ENCODE assay signal across 9 cellular contexts in the genomic region with DNA sequence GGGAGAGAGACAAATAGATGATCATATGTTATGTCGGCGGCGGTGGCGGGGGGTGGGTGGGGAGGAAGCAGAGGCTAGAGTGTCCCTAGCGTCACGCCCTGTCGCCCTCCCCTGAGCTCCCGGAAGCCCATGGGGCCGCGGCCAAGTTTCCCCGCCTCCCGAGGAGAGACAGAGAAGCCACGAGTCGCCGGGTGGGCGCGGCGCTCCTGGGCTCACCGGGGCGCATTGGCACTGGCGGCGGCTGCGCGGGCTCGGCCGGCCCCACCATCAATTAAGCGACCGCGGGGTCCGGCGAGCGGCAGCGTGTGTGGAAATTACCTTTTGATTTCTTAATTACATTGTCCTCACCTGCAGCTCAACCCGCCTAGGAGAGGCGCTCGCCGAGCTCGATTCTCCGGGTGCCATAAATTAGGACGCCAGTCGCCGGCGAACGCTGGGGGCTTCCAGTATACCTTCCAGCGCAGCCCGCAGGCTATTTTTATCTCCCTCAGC.
DNase-seq lines count a peak whose midpoint lies in the region; ATAC-seq and TF ChIP-seq lines count a peak whose summit lies in the region.
"Had no signal": no experiment of that assay in that cellular context is flagged by ENCODE, and none has a peak within 500 bp of the region (broad histone marks: within the 10 kb centered on the region; RNA-seq: fewer than 3 reads in every experiment).

No MANE protein-coding gene starts in this region.

- 5% methylated on average over 26 of the region's 46 CpGs; no CpG with 5 or more reads in 1 of the 2 donors for WGBS in gastroesophageal sphincter (ENCODE audit: low coverage in 1 of 2), 2 donors

- ATAC-seq in naive thymus-derived CD4-positive, alpha-beta T cell, result no peak
- ATAC-seq in HG03280 (IDR thresholded peaks at IDR 0.05; ENCODE audit: unreplicated experiment), result no peak
- ATAC-seq in gastroesophageal sphincter, result no peak

- TF ChIP-seq POLR2A in gastroesophageal sphincter (IDR thresholded peaks at IDR 0.05), result no peak

- DNase-seq in Daoy (ENCODE audit: low read depth) (peak; percentile 84), M059J (ENCODE audit: low read depth) (peak; percentile 7), UCSD-AML1 (lab: John Stamatoyannopoulos, UW; ENCODE audit: unreplicated experiment) (peak; percentile 64), cerebellum (ENCODE audit: low spot score) (no peak)
- no peak for DNase-seq in naive thymus-derived CD4-positive, alpha-beta T cell
- DNase-seq in central memory CD4-positive, alpha-beta T cell, result no peak
- DNase-seq: kidney had no signal

- H3K4me1 Mint-ChIP-seq in naive thymus-derived CD4-positive, alpha-beta T cell, result peaks cover 0 to 13% (median 8%) of the 10 kb centered on the region in 7 donors

- H3K4me3 ChIP-seq in naive thymus-derived CD4-positive, alpha-beta T cell (ENCODE audit: low read length), result no peak overlapping the region
- H3K4me3 ChIP-seq in gastroesophageal sphincter, result no peak overlapping the region

- H3K9me3 Mint-ChIP-seq in naive thymus-derived CD4-positive, alpha-beta T cell, result peaks cover 3 to 54% (median 16%) of the 10 kb centered on the region in 11 donors

- no peaks in the 10 kb centered on the region for H3K36me3 ChIP-seq in naive thymus-derived CD4-positive, alpha-beta T cell (ENCODE audit: control insufficient read depth in 2 of 3, insufficient read depth in 3 of 3, low read length in 3 of 3)
- H3K36me3 ChIP-seq in gastroesophageal sphincter, result no peaks in the 10 kb centered on the region

- no peak for TF ChIP-seq CTCF in gastroesophageal sphincter (IDR thresholded peaks at IDR 0.05)

- peak overlapping the region in 7 of 10 donors; percentile 10 to 70 (median 45) for H3K4me3 Mint-ChIP-seq in naive thymus-derived CD4-positive, alpha-beta T cell

- no peaks in the 10 kb centered on the region for H3K9me3 ChIP-seq in naive thymus-derived CD4-positive, alpha-beta T cell (ENCODE audit: control insufficient read depth in 2 of 3, low read length in 3 of 3)
- peaks cover 0 to 24% (median 0%) of the 10 kb centered on the region in 3 donors for H3K9me3 ChIP-seq in gastroesophageal sphincter

- POLR2A ChIA-PET in naive thymus-derived CD4-positive, alpha-beta T cell (lab: Charles Lee), result no interaction called here

- peaks cover 0 to 5% of the 10 kb centered on the region in 2 donors for H3K27me3 ChIP-seq in naive thymus-derived CD4-positive, alpha-beta T cell (ENCODE audit: control insufficient read depth in 2 of 2, insufficient read depth in 2 of 2, low read length in 2 of 2)
- peaks cover 86% of the 10 kb centered on the region for H3K27me3 ChIP-seq in gastroesophageal sphincter

- no peak for TF ChIP-seq EP300 in gastroesophageal sphincter (IDR thresholded peaks at IDR 0.05)

- CTCF ChIA-PET in naive thymus-derived CD4-positive, alpha-beta T cell (lab: Charles Lee), result no interaction called here

- H3K36me3 Mint-ChIP-seq in naive thymus-derived CD4-positive, alpha-beta T cell, result peaks cover 0 to 11% (median 1%) of the 10 kb centered on the region in 5 donors

- H3K27me3 Mint-ChIP-seq in naive thymus-derived CD4-positive, alpha-beta T cell, result peaks cover 17 to 81% (median 59%) of the 10 kb centered on the region in 5 donors

- intact Hi-C loops in naive thymus-derived CD4-positive, alpha-beta T cell (cut with micrococcal nuclease), result no loop called here

- H3K27ac ChIP-seq in naive thymus-derived CD4-positive, alpha-beta T cell (ENCODE audit: low read depth, low read length), result no peak overlapping the region
- H3K27ac ChIP-seq in gastroesophageal sphincter, result no peak overlapping the region

- no peaks in the 10 kb centered on the region for H3K4me1 ChIP-seq in naive thymus-derived CD4-positive, alpha-beta T cell (ENCODE audit: control insufficient read depth in 2 of 2, insufficient read depth in 2 of 2, low read length in 2 of 2)
- H3K4me1 ChIP-seq in gastroesophageal sphincter, result no peaks in the 10 kb centered on the region

- no peak overlapping the region for H3K27ac Mint-ChIP-seq in naive thymus-derived CD4-positive, alpha-beta T cell

Comparison
In these comparisons a context has a peak if more than half of its experiments do, and no peak if none do; other contexts are left out.
1. DNase-seq: peak in Daoy (single experiment), M059J (single experiment) and UCSD-AML1 (single experiment); none in naive thymus-derived CD4-positive, alpha-beta T cell (0 of 9), central memory CD4-positive, alpha-beta T cell (single experiment) and cerebellum (single experiment).